In the genomic region with DNA sequence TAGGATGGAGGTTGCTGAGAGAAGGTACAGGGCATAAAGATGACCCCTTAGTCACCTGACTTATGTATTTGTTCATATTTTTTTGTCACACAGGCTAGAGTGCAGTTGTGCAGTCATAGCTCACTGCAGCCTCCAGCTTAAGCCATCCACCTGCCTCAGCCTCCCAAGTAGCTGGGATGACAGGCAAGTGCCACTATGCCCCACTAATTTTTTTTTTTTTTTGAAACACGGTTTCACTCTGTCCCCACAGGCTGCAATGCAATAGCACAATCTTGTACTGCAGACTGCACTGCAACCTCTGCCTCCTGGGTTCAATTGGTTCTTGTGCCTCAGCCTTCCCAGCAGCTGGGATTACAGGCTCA, we compare ENCODE assay signal across 12 cellular contexts. TPM values are rescaled to one million over a fixed set of nuclear protein-coding genes. Genes with fewer than 3 reads are reported as not detected.
A peak's percentile ranks its signal among the peaks of the same experiment; 100 is the strongest.
DNase-seq lines count a peak whose midpoint lies in the region; ATAC-seq, FAIRE-seq and TF ChIP-seq lines count a peak whose summit lies in the region.
"Had no signal": no experiment of that assay in that cellular context is flagged by ENCODE, and none has a peak within 500 bp of the region (broad histone marks: within the 10 kb centered on the region; RNA-seq: fewer than 3 reads in every experiment).

No MANE protein-coding gene starts in this region.

- H3K9me2 ChIP-seq in PC-3 (replicated peaks; ENCODE audit: low read length): no peaks in the 10 kb centered on the region

- no peaks in the 10 kb centered on the region for H3K36me3 ChIP-seq in PC-3 (ENCODE audit: low read depth, low read length)
- peaks cover 0 to 2% of the 10 kb centered on the region in 2 experiments for H3K36me3 ChIP-seq in endothelial cell of umbilical vein (ENCODE audit: control insufficient read depth in 2 of 2, extremely low read depth in 1 of 2, insufficient read depth in 2 of 2, low read length in 2 of 2)
- peaks cover 0 to 4% (median 0%) of the 10 kb centered on the region in 4 donors for H3K36me3 ChIP-seq in sigmoid colon
- H3K36me3 ChIP-seq: prostate gland had no signal

- H3K27ac ChIP-seq in PC-3 (ENCODE audit: low read length) (no peak overlapping the region), endothelial cell of umbilical vein (ENCODE audit: insufficient read depth, low read depth, low read length) (no peak overlapping the region), sigmoid colon (peak overlapping the region; percentile 91 to 95 (median 94)), right cardiac atrium (ENCODE audit: low read length) (no peak overlapping the region)

- H3K9me3 Mint-ChIP-seq in T-helper 2 cell treated with Interferon-gamma antibody and Interleukin-4, amounts not matched to agents 5 μg/mL and 100 μg/mL, for 36 hours: no peaks in the 10 kb centered on the region

- H4K20me1 ChIP-seq in PC-3 (ENCODE audit: low read length) (no peaks in the 10 kb centered on the region), endothelial cell of umbilical vein (replicated peaks; ENCODE audit: control insufficient read depth, extremely low read depth, insufficient read depth, low read length) (no peaks in the 10 kb centered on the region)

- H3K9ac ChIP-seq in PC-3 (ENCODE audit: low read length) (no peak overlapping the region), endothelial cell of umbilical vein (replicated peaks; ENCODE audit: extremely low read depth, insufficient read depth, low read length) (no peak overlapping the region)

- no peak for TF ChIP-seq POLR2A in endothelial cell of umbilical vein (IDR thresholded peaks at IDR 0.05; ENCODE audit: low read depth, low read length)
- no peak for TF ChIP-seq POLR2A in sigmoid colon (IDR thresholded peaks at IDR 0.05)

- H3K4me2 ChIP-seq in PC-3 (ENCODE audit: low read length) (peak overlapping the region; percentile 93), endothelial cell of umbilical vein (ENCODE audit: insufficient read depth, low read length) (no peak overlapping the region)

- peaks cover 11% of the 10 kb centered on the region for H3K36me3 Mint-ChIP-seq in T-helper 2 cell treated with Interferon-gamma antibody and Interleukin-4, amounts not matched to agents 5 μg/mL and 100 μg/mL, for 36 hours (ENCODE audit: low read depth)

- no peak for TF ChIP-seq EP300 in sigmoid colon (IDR thresholded peaks at IDR 0.05)

- DNase-seq in T-helper 2 cell treated with Interferon-gamma antibody and Interleukin-4, amounts not matched to agents 5 μg/mL and 100 μg/mL, for 36 hours (ENCODE audit: low spot score): no peak
- DNase-seq in T-helper 2 cell: no peak
- DNase-seq in PC-3: no peak
- no peak for DNase-seq in endothelial cell of umbilical vein (ENCODE audit: low read depth, low spot score)
- no peak for DNase-seq in sigmoid colon
- DNase-seq in stimulated activated CD4-positive, alpha-beta T cell treated with anti-CD3 and anti-CD28 coated beads, Interleukin-2, amount 100 ng/mL, for 48 hours: no peak
- no peak for DNase-seq in right cardiac atrium
- DNase-seq: NCI-H1092 treated with DMSO at 0.1 percent for 48 hours, trophoblast cell had no signal

- H3K27me3 Mint-ChIP-seq in T-helper 2 cell treated with Interferon-gamma antibody and Interleukin-4, amounts not matched to agents 5 μg/mL and 100 μg/mL, for 36 hours (ENCODE audit: low read depth): no peaks in the 10 kb centered on the region

- H3K4me3 ChIP-seq in PC-3 (ENCODE audit: low read length) (no peak overlapping the region), endothelial cell of umbilical vein (replicated peaks in 1 of 3; ENCODE audit: insufficient read depth in 1 of 3, low read depth in 1 of 3, low read length in 3 of 3) (no peak overlapping the region), sigmoid colon (no peak overlapping the region), right cardiac atrium (ENCODE audit: low read length) (no peak overlapping the region)

- FAIRE-seq in endothelial cell of umbilical vein (lab: Jason Lieb, UNC): peak; percentile 46

- 0 out of 2 replicates have a peak, but pooled peaks cover 5% of the 10 kb centered on the region for H3K79me2 ChIP-seq in PC-3 (ENCODE audit: low read length)
- H3K79me2 ChIP-seq in endothelial cell of umbilical vein (ENCODE audit: control insufficient read depth, insufficient read depth, low read length): no peaks in the 10 kb centered on the region

- dilution Hi-C loops in endothelial cell of umbilical vein (cut with MboI; ENCODE audit: extremely low pct_ligation_motif_present, low sequenced_read_pairs): no loop called here

- H3K9me3 ChIP-seq in PC-3 (ENCODE audit: low read length): no peaks in the 10 kb centered on the region
- no peaks in the 10 kb centered on the region for H3K9me3 ChIP-seq in endothelial cell of umbilical vein (replicated peaks; ENCODE audit: control insufficient read depth, insufficient read depth, low read length)
- no peaks in the 10 kb centered on the region for H3K9me3 ChIP-seq in sigmoid colon
- no peaks in the 10 kb centered on the region for H3K9me3 ChIP-seq in right cardiac atrium (ENCODE audit: control insufficient read depth, low read length)
- H3K9me3 ChIP-seq: prostate gland had no signal

- BruUV-seq in PC-3 (replicated peaks; lab: Mats Ljungman, UMichigan) (no TSS peak), endothelial cell of umbilical vein (replicated peaks; lab: Mats Ljungman, UMichigan) (no TSS peak)

- H3K4me1 ChIP-seq in PC-3 (ENCODE audit: insufficient read depth, low read length) (0 out of 2 replicates have a peak, but pooled peaks cover 4% of the 10 kb centered on the region), endothelial cell of umbilical vein (ENCODE audit: control insufficient read depth, extremely low read depth, insufficient read depth, low read length) (peaks cover 11% of the 10 kb centered on the region), sigmoid colon (peaks cover 0 to 33% (median 24%) of the 10 kb centered on the region in 4 donors), right cardiac atrium (ENCODE audit: control insufficient read depth, insufficient read depth, low read length) (no peaks in the 10 kb centered on the region)
- H3K4me1 ChIP-seq: prostate gland had no signal

- no peaks in the 10 kb centered on the region for H3K9me1 ChIP-seq in endothelial cell of umbilical vein (replicated peaks; ENCODE audit: control insufficient read depth, extremely low read depth, insufficient read depth, low read length)

- H3K27me3 ChIP-seq in PC-3 (ENCODE audit: low read length) (no peaks in the 10 kb centered on the region), endothelial cell of umbilical vein (ENCODE audit: control insufficient read depth in 2 of 2, insufficient read depth in 2 of 2, low read length in 2 of 2) (no peaks in the 10 kb centered on the region), sigmoid colon (no peaks in the 10 kb centered on the region), right cardiac atrium (ENCODE audit: control insufficient read depth, insufficient read depth) (no peaks in the 10 kb centered on the region)

- 39 to 56% methylated on average over 1 of the region's 1 CpG for WGBS in sigmoid colon, 2 donors
- WGBS in right cardiac atrium: 65% methylated on average over 1 of the region's 1 CpG

- peak overlapping the region; percentile 75 for H3K4me3 Mint-ChIP-seq in T-helper 2 cell treated with Interferon-gamma antibody and Interleukin-4, amounts not matched to agents 5 μg/mL and 100 μg/mL, for 36 hours

- peak overlapping the region; percentile 65 for H3K27ac Mint-ChIP-seq in T-helper 2 cell treated with Interferon-gamma antibody and Interleukin-4, amounts not matched to agents 5 μg/mL and 100 μg/mL, for 36 hours

- H3F3A ChIP-seq in PC-3 (ENCODE audit: low read length, unreplicated experiment): no peaks in the 10 kb centered on the region

- H3K4me1 Mint-ChIP-seq in T-helper 2 cell treated with Interferon-gamma antibody and Interleukin-4, amounts not matched to agents 5 μg/mL and 100 μg/mL, for 36 hours (ENCODE audit: low read depth): peaks cover 21% of the 10 kb centered on the region

- intact Hi-C loops in PC-3 (cut with micrococcal nuclease): loop anchor here (5.0 kb wide), 1 partner anchor 46 kb away; the partner anchor contains the start of gene ZNF3
- intact Hi-C loops in endothelial cell of umbilical vein (cut with micrococcal nuclease): loop anchor here (5.0 kb wide), 1 partner anchor 136 kb away; no protein-coding TSS in a partner anchor
- intact Hi-C loops in sigmoid colon (cut with DNase I): loop anchor here (5.0 kb wide), 2 partner anchors 136 to 211 kb away; partner anchors contain the start of gene TRIM4
- intact Hi-C loops in right cardiac atrium (cut with DNase I): loop anchor here in 1 of 4 donors (5.0 kb wide), 1 partner anchor 136 kb away; no protein-coding TSS in a partner anchor

- ATAC-seq in PC-3: no peak
- no peak for ATAC-seq in HG02759 (IDR thresholded peaks at IDR 0.05; ENCODE audit: unreplicated experiment)
- ATAC-seq in right cardiac atrium: no peak
- ATAC-seq: left lobe of liver had no signal

- CTCF ChIA-PET in PC-3 (lab: Charles Lee): interaction anchor here (0.9 kb wide), 1 partner anchor 279 kb away, joined by 7 read pairs; no protein-coding TSS in a partner anchor
- CTCF ChIA-PET in endothelial cell of umbilical vein (lab: Charles Lee): interaction anchor here (0.9 to 2.8 kb wide), 7 partner anchors 13 to 279 kb away, joined by 3 to 13 read pairs (median 4); partner anchors contain the start of genes AP4M1 and MCM7

- TF ChIP-seq CTCF in PC-3 (conservative IDR thresholded peaks at IDR 0.05; ENCODE audit: low read depth, low read length): no peak
- TF ChIP-seq CTCF in endothelial cell of umbilical vein (IDR thresholded peaks at IDR 0.05; ENCODE audit: extremely low read depth in 1 of 2, insufficient read depth in 1 of 2, low read depth in 1 of 2, low read length in 2 of 2): no peak
- no peak for TF ChIP-seq CTCF in sigmoid colon (IDR thresholded peaks at IDR 0.05)

- H2AFZ ChIP-seq in PC-3 (ENCODE audit: low read length) (no peak overlapping the region), endothelial cell of umbilical vein (ENCODE audit: low read depth, low read length) (no peak overlapping the region)

- POLR2A ChIA-PET in PC-3 (lab: Charles Lee; ENCODE audit: unreplicated experiment): interaction anchor here (0.6 kb wide), 2 partner anchors 84 to 1249 kb away, joined by 4 to 18 read pairs; no protein-coding TSS in a partner anchor
- POLR2A ChIA-PET in endothelial cell of umbilical vein (lab: Charles Lee): interaction anchor here (0.9 to 1.0 kb wide), 2 partner anchors 28 to 113 kb away, joined by 3 to 4 read pairs; partner anchors contain the start of genes AP4M1, MCM7 and ZKSCAN1

RNA-seq across cellular contexts. Expression of gene MBLAC1, which starts 1.8 kb away (rescaled TPM):
- 2.7 and 4.3 TPM in 2 replicates for total RNA-seq in PC-3 (2014; rRNA removed)
- total RNA-seq in endothelial cell of umbilical vein: 1.3 and 1.8 TPM in 2 replicates
- polyA plus RNA-seq in endothelial cell of umbilical vein: 1.8 and 2.1 TPM in 2 replicates
- polyA plus RNA-seq in endothelial cell of umbilical vein (2011; cell fraction: cytosol; rRNA removed): 1.1 and 1.6 TPM in 2 replicates
- polyA plus RNA-seq in endothelial cell of umbilical vein (2011; cell fraction: nucleus; rRNA removed): 0.84 and 1.0 TPM in 2 replicates
- polyA plus RNA-seq in endothelial cell of umbilical vein (2012): 0.90 and 1.3 TPM in 2 replicates
- polyA minus RNA-seq in endothelial cell of umbilical vein: 0.49 and 0.51 TPM in 2 replicates
- polyA minus RNA-seq in endothelial cell of umbilical vein (2011; cell fraction: cytosol; rRNA and poly(A)+ RNA removed): 1.3 TPM
- 0.53 and 0.58 TPM in 2 replicates for polyA minus RNA-seq in endothelial cell of umbilical vein (2011; cell fraction: nucleus; rRNA and poly(A)+ RNA removed)
- total RNA-seq in sigmoid colon: 1 to 10 TPM; 2.5 to 5.8 (median 4.3) TPM
- polyA plus RNA-seq in sigmoid colon: 1 to 10 TPM; 1.6 to 4.2 (median 2.6) TPM
- total RNA-seq in right cardiac atrium: 1 to 10 TPM; 3.0 to 4.4 (median 3.5) TPM
- 4.6 TPM for polyA plus RNA-seq in right cardiac atrium

RNA-seq across cellular contexts. Expression of gene CNPY4, which starts 9.1 kb away (rescaled TPM):
- total RNA-seq in PC-3 (2014; rRNA removed) (7.5 and 11.6 TPM in 2 replicates), endothelial cell of umbilical vein (18.0 and 33.7 TPM in 2 replicates), sigmoid colon (10 to 100 TPM; 13.9 to 26.6 (median 15.5) TPM), right cardiac atrium (10 to 100 TPM in 3 of 4 donors, 1 to 10 TPM in 1; 9.1 to 14.7 (median 12.1) TPM)
- polyA plus RNA-seq in endothelial cell of umbilical vein (22.6 and 28.6 TPM in 2 replicates), sigmoid colon (10 to 100 TPM in 1 of 3 donors, 1 to 10 TPM in 2; 4.4 to 14.2 (median 5.4) TPM), right cardiac atrium (13.9 TPM)
- polyA plus RNA-seq in endothelial cell of umbilical vein (2011; cell fraction: cytosol; rRNA removed): 29.0 and 29.4 TPM in 2 replicates
- polyA plus RNA-seq in endothelial cell of umbilical vein (2011; cell fraction: nucleus; rRNA removed): 32.4 and 35.9 TPM in 2 replicates
- polyA plus RNA-seq in endothelial cell of umbilical vein (2012): 40.1 and 42.6 TPM in 2 replicates
- 23.5 and 29.3 TPM in 2 replicates for polyA minus RNA-seq in endothelial cell of umbilical vein
- 3.4 TPM for polyA minus RNA-seq in endothelial cell of umbilical vein (2011; cell fraction: cytosol; rRNA and poly(A)+ RNA removed)
- polyA minus RNA-seq in endothelial cell of umbilical vein (2011; cell fraction: nucleus; rRNA and poly(A)+ RNA removed): 7.8 and 8.6 TPM in 2 replicates

RNA-seq across cellular contexts. Expression of gene TAF6, which starts 9.4 kb away (rescaled TPM):
- total RNA-seq in PC-3 (2014; rRNA removed) (51.4 and 58.6 TPM in 2 replicates), endothelial cell of umbilical vein (64.6 and 67.3 TPM in 2 replicates), sigmoid colon (10 to 100 TPM; 56.6 to 87.8 (median 65.2) TPM), right cardiac atrium (10 to 100 TPM; 29.7 to 37.7 (median 32.9) TPM)
- polyA plus RNA-seq in endothelial cell of umbilical vein (32.7 and 34.1 TPM in 2 replicates), sigmoid colon (10 to 100 TPM; 18.0 to 37.8 (median 18.7) TPM), right cardiac atrium (33.9 TPM)
- polyA plus RNA-seq in endothelial cell of umbilical vein (2011; cell fraction: cytosol; rRNA removed): 27.6 and 28.5 TPM in 2 replicates
- 54.1 and 58.7 TPM in 2 replicates for polyA plus RNA-seq in endothelial cell of umbilical vein (2011; cell fraction: nucleus; rRNA removed)
- polyA plus RNA-seq in endothelial cell of umbilical vein (2012): 42.1 and 45.9 TPM in 2 replicates
- 40.3 and 57.7 TPM in 2 replicates for polyA minus RNA-seq in endothelial cell of umbilical vein
- polyA minus RNA-seq in endothelial cell of umbilical vein (2011; cell fraction: cytosol; rRNA and poly(A)+ RNA removed): 21.2 TPM
- polyA minus RNA-seq in endothelial cell of umbilical vein (2011; cell fraction: nucleus; rRNA and poly(A)+ RNA removed): 18.0 TPM in 2 replicates

RNA-seq across cellular contexts. Expression of gene LAMTOR4, which starts 20.1 kb away (rescaled TPM):
- total RNA-seq in PC-3 (2014; rRNA removed) (107 and 146 TPM in 2 replicates), endothelial cell of umbilical vein (139 and 140 TPM in 2 replicates), sigmoid colon (100 to 1,000 TPM; 222 to 309 (median 264) TPM), right cardiac atrium (100 to 1,000 TPM in 2 of 4 donors, 10 to 100 TPM in 2; 88.7 to 118 (median 108) TPM)
- polyA plus RNA-seq in endothelial cell of umbilical vein (492 and 520 TPM in 2 replicates), sigmoid colon (100 to 1,000 TPM; 409 to 626 (median 469) TPM), right cardiac atrium (193 TPM)
- polyA plus RNA-seq in endothelial cell of umbilical vein (2011; cell fraction: cytosol; rRNA removed): 365 and 372 TPM in 2 replicates
- 129 and 144 TPM in 2 replicates for polyA plus RNA-seq in endothelial cell of umbilical vein (2011; cell fraction: nucleus; rRNA removed)
- polyA plus RNA-seq in endothelial cell of umbilical vein (2012): 117 and 140 TPM in 2 replicates
- 58.4 and 65.6 TPM in 2 replicates for polyA minus RNA-seq in endothelial cell of umbilical vein
- 36.8 TPM for polyA minus RNA-seq in endothelial cell of umbilical vein (2011; cell fraction: cytosol; rRNA and poly(A)+ RNA removed)
- polyA minus RNA-seq in endothelial cell of umbilical vein (2011; cell fraction: nucleus; rRNA and poly(A)+ RNA removed): 15.3 and 20.3 TPM in 2 replicates

RNA-seq across cellular contexts. Expression of gene AP4M1, which starts 27.1 kb away (rescaled TPM):
- total RNA-seq in PC-3 (2014; rRNA removed) (17.9 and 23.9 TPM in 2 replicates), endothelial cell of umbilical vein (20.5 and 22.7 TPM in 2 replicates), sigmoid colon (10 to 100 TPM; 18.1 to 26.6 (median 20.8) TPM), right cardiac atrium (10 to 100 TPM; 10.1 to 15.4 (median 14.0) TPM)
- polyA plus RNA-seq in endothelial cell of umbilical vein (27.4 and 31.4 TPM in 2 replicates), sigmoid colon (10 to 100 TPM; 14.6 to 17.3 (median 16.2) TPM), right cardiac atrium (10.7 TPM)
- 20.7 and 21.5 TPM in 2 replicates for polyA plus RNA-seq in endothelial cell of umbilical vein (2011; cell fraction: cytosol; rRNA removed)
- 57.4 and 65.9 TPM in 2 replicates for polyA plus RNA-seq in endothelial cell of umbilical vein (2011; cell fraction: nucleus; rRNA removed)
- polyA plus RNA-seq in endothelial cell of umbilical vein (2012): 25.9 and 28.9 TPM in 2 replicates
- 22.9 and 24.5 TPM in 2 replicates for polyA minus RNA-seq in endothelial cell of umbilical vein
- 10.0 TPM for polyA minus RNA-seq in endothelial cell of umbilical vein (2011; cell fraction: cytosol; rRNA and poly(A)+ RNA removed)
- 13.7 and 17.7 TPM in 2 replicates for polyA minus RNA-seq in endothelial cell of umbilical vein (2011; cell fraction: nucleus; rRNA and poly(A)+ RNA removed)

Comparison
In these comparisons a context has a peak if more than half of its experiments do, and no peak if none do; other contexts are left out.
1. H3K27ac ChIP-seq: peak in sigmoid colon (4 of 4); none in PC-3 (single experiment), endothelial cell of umbilical vein (single experiment) and right cardiac atrium (single experiment).